Comparison of ENCODE assay signal across 6 cellular contexts in the genomic region with DNA sequence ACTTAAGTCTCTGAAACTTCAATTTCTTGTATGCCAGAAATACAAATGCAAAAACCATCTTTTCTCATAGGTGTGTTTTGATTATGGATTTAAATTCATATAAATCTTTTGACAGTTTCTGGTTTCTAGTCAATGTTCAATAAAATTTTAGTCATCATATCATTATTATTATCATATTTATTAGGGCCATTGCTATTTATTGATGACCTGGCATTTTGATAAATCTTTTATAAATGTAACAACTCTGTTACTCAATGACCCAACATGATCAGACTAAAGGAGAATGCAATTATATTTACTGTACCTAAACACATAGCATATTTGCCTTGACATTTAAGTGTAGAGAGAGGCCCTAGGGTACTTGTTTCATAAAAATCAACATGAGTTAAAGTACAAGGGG.
"Had no signal": no experiment of that assay in that cellular context is flagged by ENCODE, and none has a peak within 500 bp of the region (broad histone marks: within the 10 kb centered on the region; RNA-seq: fewer than 3 reads in every experiment).

No MANE protein-coding gene starts in this region.

- H3K9ac ChIP-seq: KMS-11 had no signal

- H3K27ac ChIP-seq: HL-60, KMS-11 had no signal

- DNase-seq: Karpas-422, KBM-7, KG1 had no signal

- FAIRE-seq: HTR-8/SVneo had no signal

- H3K4me2 ChIP-seq: KMS-11 had no signal
